In genomic region chr14:21024668-21025373, GRCh38 we compare ENCODE assay signal across 8 cellular contexts. TPM values are rescaled to one million over a fixed set of nuclear protein-coding genes. Genes with fewer than 3 reads are reported as not detected.
DNase-seq lines count a peak whose midpoint lies in the region; ATAC-seq and TF ChIP-seq lines count a peak whose summit lies in the region.

Gene NDRG2 (minus strand): TSS chr14:21025061. CDS start chr14:21023315, 1,746 bp downstream.

- peaks cover 6% of the 10 kb centered on the region for H3K79me2 ChIP-seq in trophoblast cell (ENCODE audit: control insufficient read depth, insufficient read depth, low read length, poor library complexity)

- peak within 1 kb of the TSS; percentile 44; the same call in 1 of the 2 replicates for H3K4me3 Mint-ChIP-seq in HFFc6

- peaks cover 51% of the 10 kb centered on the region for H3K27me3 Mint-ChIP-seq in HFFc6 (ENCODE audit: insufficient read depth)

- H2AK5ac ChIP-seq in trophoblast cell (ENCODE audit: low read length), result peak within 1 kb of the TSS; percentile 70

- peak; percentile 85 to 88 for ATAC-seq in activated naive CD4-positive, alpha-beta T cell treated with anti-CD3 and anti-CD28 coated beads, Interleukin-2, amount 50 U/mL, for 72 hours
- peak; percentile 26 for ATAC-seq in thoracic aorta (ENCODE audit: insufficient number of reproducible peaks, low FRiP score, low read depth)
- ATAC-seq in GM18517 (IDR thresholded peaks at IDR 0.05; ENCODE audit: unreplicated experiment), result no peak

- peak within 1 kb of the TSS; percentile 99 for H4K8ac ChIP-seq in trophoblast cell (ENCODE audit: low read depth, low read length)

- H3K27me3 ChIP-seq in BE2C (no peaks in the 10 kb centered on the region), cardiac muscle cell (no peaks in the 10 kb centered on the region), trophoblast cell (ENCODE audit: insufficient read depth, low read length) (no peaks in the 10 kb centered on the region), thoracic aorta (replicated peaks; ENCODE audit: insufficient read depth) (no peaks in the 10 kb centered on the region)

- H3K79me1 ChIP-seq in trophoblast cell (ENCODE audit: low read length), result peaks cover 9% of the 10 kb centered on the region

- H3K4me1 ChIP-seq in BE2C (no peaks in the 10 kb centered on the region), cardiac muscle cell (ENCODE audit: low read depth) (peaks cover 35% of the 10 kb centered on the region), trophoblast cell (ENCODE audit: control insufficient read depth in 1 of 2, insufficient read depth in 2 of 2, low read length in 2 of 2) (peaks cover 27% of the 10 kb centered on the region in 2 experiments), thoracic aorta (ENCODE audit: control insufficient read depth in 1 of 2, low read depth in 2 of 2) (peaks cover 11 to 39% of the 10 kb centered on the region in 2 donors)

- peak within 1 kb of the TSS; percentile 95 for H2AFZ ChIP-seq in trophoblast cell (ENCODE audit: insufficient read depth, low read length, poor library complexity)

- H4K12ac ChIP-seq in trophoblast cell (ENCODE audit: low read depth, low read length), result peak within 1 kb of the TSS; percentile 81

- peak within 1 kb of the TSS; percentile 87 for H2BK120ac ChIP-seq in trophoblast cell (ENCODE audit: insufficient read depth, low read length, poor library complexity)

- no peak for TF ChIP-seq CTCF in BE2C (IDR thresholded peaks at IDR 0.05; ENCODE audit: low read depth, low read length)
- TF ChIP-seq CTCF in HFFc6 (IDR thresholded peaks at IDR 0.05), result no peak
- no peak for TF ChIP-seq CTCF in cardiac muscle cell (IDR thresholded peaks at IDR 0.05; ENCODE audit: low read depth, low read length)
- no peak for TF ChIP-seq CTCF in thoracic aorta (IDR thresholded peaks at IDR 0.05)

- H3K9ac ChIP-seq in trophoblast cell (ENCODE audit: low read length), result no peak within 1 kb of the TSS

- peak within 1 kb of the TSS; percentile 89 for H4K91ac ChIP-seq in trophoblast cell (ENCODE audit: low read depth, low read length)

- peak within 1 kb of the TSS; percentile 73 for H3K4me3 ChIP-seq in BE2C (ENCODE audit: low read depth, low read length)
- H3K4me3 ChIP-seq in cardiac muscle cell, result peak within 1 kb of the TSS; percentile 65
- peak within 1 kb of the TSS; percentile 80 for H3K4me3 ChIP-seq in trophoblast cell (ENCODE audit: low read depth, low read length)
- H3K4me3 ChIP-seq in thoracic aorta, result peak within 1 kb of the TSS; percentile 99

- no peaks in the 10 kb centered on the region for H3K9me3 Mint-ChIP-seq in HFFc6
- H3K9me3 Mint-ChIP-seq in activated naive CD4-positive, alpha-beta T cell treated with anti-CD3 and anti-CD28 coated beads, Interleukin-2, amount 50 U/mL, for 72 hours, result no peaks in the 10 kb centered on the region

- H3K4me2 ChIP-seq in trophoblast cell (ENCODE audit: low read length), result peak within 1 kb of the TSS; percentile 93

- H3K27ac ChIP-seq in cardiac muscle cell (peak within 1 kb of the TSS; percentile 92), trophoblast cell (ENCODE audit: low read depth, low read length) (no peak within 1 kb of the TSS), thoracic aorta (peak within 1 kb of the TSS; percentile 89 to 94)

- peak within 1 kb of the TSS; percentile 73 for H3K4ac ChIP-seq in trophoblast cell (ENCODE audit: low read depth, low read length)

- peak within 1 kb of the TSS; percentile 97 for H3K14ac ChIP-seq in trophoblast cell (ENCODE audit: low read length)

- H3K36me3 Mint-ChIP-seq in HFFc6 (ENCODE audit: low read depth), result no peaks in the 10 kb centered on the region
- no peaks in the 10 kb centered on the region for H3K36me3 Mint-ChIP-seq in activated naive CD4-positive, alpha-beta T cell treated with anti-CD3 and anti-CD28 coated beads, Interleukin-2, amount 50 U/mL, for 72 hours

- no peaks in the 10 kb centered on the region for H3K36me3 ChIP-seq in BE2C
- peaks cover 10% of the 10 kb centered on the region for H3K36me3 ChIP-seq in cardiac muscle cell
- H3K36me3 ChIP-seq in trophoblast cell (ENCODE audit: control insufficient read depth in 1 of 2, insufficient read depth in 2 of 2, low read length in 2 of 2), result no peaks in the 10 kb centered on the region
- H3K36me3 ChIP-seq in thoracic aorta, result peaks cover 15% of the 10 kb centered on the region

- no peak within 1 kb of the TSS for H3K23ac ChIP-seq in trophoblast cell (ENCODE audit: low read length)

- H3K18ac ChIP-seq in trophoblast cell (ENCODE audit: low read length), result peak within 1 kb of the TSS; percentile 99

- DNase-seq in BE2C (peak; percentile 87), HFFc6 (no peak), SK-N-DZ (ENCODE audit: low spot score) (peak; percentile 60), cardiac muscle cell (ENCODE audit: low read depth in 1 of 2, low spot score in 1 of 2) (peak; percentile 75 to 96), trophoblast cell (peak in 1 of 2 donors; percentile 43), thoracic aorta (ENCODE audit: low spot score) (no peak)
- DNase-seq in activated naive CD4-positive, alpha-beta T cell treated with anti-CD3 and anti-CD28 coated beads, Interleukin-2, amount 50 U/mL, for 72 hours (ENCODE audit: low spot score in 2 of 2), result peak; percentile 60 to 62

- H2BK12ac ChIP-seq in trophoblast cell (ENCODE audit: low read length), result peak within 1 kb of the TSS; percentile 95

- no peaks in the 10 kb centered on the region for H3K4me1 Mint-ChIP-seq in HFFc6 (ENCODE audit: low read depth)

- H3K9me3 ChIP-seq in BE2C (no peaks in the 10 kb centered on the region), cardiac muscle cell (ENCODE audit: low read depth) (no peaks in the 10 kb centered on the region), trophoblast cell (ENCODE audit: insufficient read depth, low read depth, low read length) (no peaks in the 10 kb centered on the region), thoracic aorta (no peaks in the 10 kb centered on the region)

- H2BK5ac ChIP-seq in trophoblast cell (ENCODE audit: low read depth, low read length, poor library complexity), result peak within 1 kb of the TSS; percentile 71

- H3K27ac Mint-ChIP-seq in HFFc6, result no peak within 1 kb of the TSS
- peak within 1 kb of the TSS; percentile 30 to 71 for H3K27ac Mint-ChIP-seq in activated naive CD4-positive, alpha-beta T cell treated with anti-CD3 and anti-CD28 coated beads, Interleukin-2, amount 50 U/mL, for 72 hours

- WGBS in trophoblast cell (ENCODE audit: extremely low coverage, insufficient coverage, insufficient read length), result no CpG with 5 or more reads among the region's 68 CpGs

RNA-seq across cellular contexts. Expression of gene NDRG2, which starts in this region (rescaled TPM):
- 71.7 TPM for polyA plus RNA-seq in BE2C (2012; ENCODE audit: insufficient read depth, insufficient read length, low read depth)
- under 1 TPM in 4 of 6 experiments, not detected in 2; 0.11 to 0.31 (median 0.23) TPM for total RNA-seq in HFFc6 (2021; fragmentation: NEBNext Ultra II Directional; extraction: Animal tissue kit (Norgen Biotek cat#: 25700))
- 6.1 and 9.8 TPM in 2 replicates for polyA plus RNA-seq in SK-N-DZ (2014; cell fraction: cytosol; rRNA removed)
- polyA plus RNA-seq in SK-N-DZ (2014; cell fraction: nucleus; rRNA removed), result 25.5 and 33.3 TPM in 2 replicates
- total RNA-seq in activated naive CD4-positive, alpha-beta T cell treated with anti-CD3 and anti-CD28 coated beads, Interleukin-2, amount 50 U/mL, for 72 hours, result 1 to 10 TPM; 7.6 to 7.8 TPM
- 218 and 234 TPM in 2 replicates for total RNA-seq in cardiac muscle cell
- polyA plus RNA-seq in cardiac muscle cell, result 386 and 423 TPM in 2 replicates
- polyA plus RNA-seq in trophoblast cell (2013), result 18.2 and 19.0 TPM in 2 replicates
- 100 to 1,000 TPM; 139 TPM for total RNA-seq in thoracic aorta

Comparison
In these comparisons a context has a peak if more than half of its experiments do, and no peak if none do; other contexts are left out.
1. RNA of gene NDRG2 (total RNA-seq): 218 to 234 TPM in cardiac muscle cell and 139 TPM in thoracic aorta; 7.6 to 7.8 TPM in activated naive CD4-positive, alpha-beta T cell treated with anti-CD3 and anti-CD28 coated beads, Interleukin-2, amount 50 U/mL, for 72 hours and 0.11 to 0.31 TPM in HFFc6; every median in the first group is over 10 times any median in the second.
2. DNase-seq: peak in BE2C (single experiment), SK-N-DZ (single experiment), activated naive CD4-positive, alpha-beta T cell treated with anti-CD3 and anti-CD28 coated beads, Interleukin-2, amount 50 U/mL, for 72 hours (2 of 2) and cardiac muscle cell (2 of 2); none in HFFc6 (single experiment) and thoracic aorta (single experiment).
3. Peak in every context shown above with its lines, with median percentiles within 50 percentile points of each other: H3K4me3 ChIP-seq.